In the genomic region with DNA sequence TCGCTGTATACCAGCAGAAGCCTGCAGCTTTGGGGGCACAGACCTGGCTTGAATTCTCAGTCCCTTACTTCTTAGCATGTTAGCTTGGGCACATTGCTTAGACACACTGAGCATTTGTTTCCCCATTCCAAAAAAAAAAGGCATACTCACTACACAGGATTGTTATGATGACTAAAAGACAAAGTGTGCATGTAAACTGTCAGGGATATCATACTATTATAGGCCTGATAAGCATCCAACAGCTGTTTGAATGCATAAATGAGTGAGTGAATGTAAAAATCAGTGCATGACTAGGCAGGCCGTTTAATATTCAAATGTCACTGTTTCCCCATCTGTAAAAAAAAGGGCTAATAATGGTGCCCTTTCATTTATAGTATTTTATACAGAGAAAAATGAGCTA, we compare ENCODE assay signal across 19 cellular contexts. TPM values are rescaled to one million over a fixed set of nuclear protein-coding genes. Genes with fewer than 3 reads are reported as not detected.
DNase-seq lines count a peak whose midpoint lies in the region; ATAC-seq and TF ChIP-seq lines count a peak whose summit lies in the region.
"Had no signal": no experiment of that assay in that cellular context is flagged by ENCODE, and none has a peak within 500 bp of the region (broad histone marks: within the 10 kb centered on the region; RNA-seq: fewer than 3 reads in every experiment).

No MANE protein-coding gene starts in this region.

- no peak overlapping the region for H3K4me3 ChIP-seq in epithelial cell of esophagus (ENCODE audit: low read length)
- H3K4me3 ChIP-seq: GM12878, GM23248 had no signal

- no peaks in the 10 kb centered on the region for H3K4me1 Mint-ChIP-seq in glutamatergic neuron (ENCODE audit: low read depth, unreplicated experiment)
- H3K4me1 Mint-ChIP-seq: CD4-positive, alpha-beta memory T cell had no signal

- no peaks in the 10 kb centered on the region for H3K36me3 Mint-ChIP-seq in glutamatergic neuron (ENCODE audit: unreplicated experiment)
- H3K36me3 Mint-ChIP-seq: CD4-positive, alpha-beta memory T cell had no signal

- ATAC-seq in HG03439 (IDR thresholded peaks at IDR 0.05; ENCODE audit: unreplicated experiment) (no peak), HG03571 (IDR thresholded peaks at IDR 0.05; ENCODE audit: unreplicated experiment) (no peak)
- ATAC-seq: GM12878 had no signal

- peaks cover 1% of the 10 kb centered on the region for H3K27me3 Mint-ChIP-seq in glutamatergic neuron (ENCODE audit: unreplicated experiment)

- H3K27ac Mint-ChIP-seq in glutamatergic neuron (ENCODE audit: unreplicated experiment), result no peak overlapping the region
- H3K27ac Mint-ChIP-seq: CD4-positive, alpha-beta memory T cell had no signal

- TF ChIP-seq CTCF in epithelial cell of esophagus (IDR thresholded peaks at IDR 0.05; ENCODE audit: insufficient read depth, low read depth, low read length, missing control alignments) (no peak), glutamatergic neuron (IDR thresholded peaks at IDR 0.05; ENCODE audit: partially characterized antibody, unreplicated experiment) (no peak)

- DNase-seq in NCI-H526 treated with DMSO at 0.1 percent for 48 hours (lab: John Stamatoyannopoulos, UW) (peak; percentile 83), epithelial cell of esophagus (ENCODE audit: low read depth) (peak; percentile 36), kidney tubule cell (ENCODE audit: low spot score) (peak; percentile 17), glutamatergic neuron (no peak)
- DNase-seq: C1 segment of cervical spinal cord; Calu3; CD4-positive, alpha-beta memory T cell; COR-L47; DMS79; EL; GDM1; GM23248; H7; HCEC 1CT had no signal

- no peak overlapping the region for H3K4me3 Mint-ChIP-seq in glutamatergic neuron (ENCODE audit: unreplicated experiment)
- H3K4me3 Mint-ChIP-seq: CD4-positive, alpha-beta memory T cell had no signal

- peaks cover 3% of the 10 kb centered on the region for H3K9me3 Mint-ChIP-seq in glutamatergic neuron (ENCODE audit: unreplicated experiment)

RNA-seq across cellular contexts. Expression of gene BARX2, which starts 26.5 kb away (rescaled TPM):
- not detected for total RNA-seq in glutamatergic neuron (ENCODE audit: unreplicated experiment)
- total RNA-seq: A172; CD4-positive, alpha-beta memory T cell; GM12878; GM23248; H1; H7 had no signal
